Comparison of ENCODE assay signal across 36 cellular contexts in genomic region chr19:17886515-17886914, GRCh38. TPM values are rescaled to one million over a fixed set of nuclear protein-coding genes. Genes with fewer than 3 reads are reported as not detected.
"Had no signal": no experiment of that assay in that cellular context is flagged by ENCODE, and none has a peak within 500 bp of the region (broad histone marks: within the 10 kb centered on the region; RNA-seq: fewer than 3 reads in every experiment).

No MANE protein-coding gene starts in this region.

- H3K4me3 ChIP-seq: colonic mucosa, esophagus muscularis mucosa, heart right ventricle, left lung, prostate gland, right atrium auricular region, smooth muscle cell, testis, tibial artery had no signal

- H3K4me1 Mint-ChIP-seq: endodermal cell, nephron progenitor cell had no signal

- H3K27me3 ChIP-seq: colonic mucosa, right atrium auricular region, testis had no signal

- H3K27ac Mint-ChIP-seq: dendritic cell treated with granulocyte-macrophage colony-stimulating factor and Interleukin-4, amounts not matched to agents 40 ng/mL and 50 ng/mL, for 4 days; endodermal cell; nephron progenitor cell; type B pancreatic cell had no signal

- H3K9me3 ChIP-seq: colonic mucosa, esophagus muscularis mucosa, heart right ventricle, left lung, prostate gland, right atrium auricular region, testis, tibial artery had no signal

- H3K27ac ChIP-seq: colonic mucosa, esophagus muscularis mucosa, heart right ventricle, left lung, prostate gland, right atrium auricular region, testis, tibial artery had no signal

- H3K4me1 ChIP-seq: colonic mucosa, esophagus muscularis mucosa, heart right ventricle, left lung, prostate gland, right atrium auricular region, testis, tibial artery had no signal

- H3K36me3 ChIP-seq: colonic mucosa, esophagus muscularis mucosa, heart right ventricle, left lung, prostate gland, right atrium auricular region, tibial artery had no signal

- H3K36me3 Mint-ChIP-seq: type B pancreatic cell had no signal

- H3K9me3 Mint-ChIP-seq: dendritic cell treated with granulocyte-macrophage colony-stimulating factor and Interleukin-4, amounts not matched to agents 40 ng/mL and 50 ng/mL, for 4 days; endodermal cell; naive thymus-derived CD8-positive, alpha-beta T cell; nephron progenitor cell; type B pancreatic cell had no signal

- FAIRE-seq: islet of Langerhans had no signal

- H3K4me2 ChIP-seq: smooth muscle cell had no signal

- DNase-seq: colonic mucosa; effector CD8-positive, alpha-beta T cell; endodermal cell; foreskin melanocyte; glutamatergic neuron; heart right ventricle; hippocampal formation; left cardiac atrium; left lung; mesendoderm; midbrain; naive thymus-derived CD8-positive, alpha-beta T cell; nephron progenitor cell; nucleus accumbens; stimulated activated CD4-positive, alpha-beta T cell treated with anti-CD3 and anti-CD28 coated beads, Interleukin-12 subunit alpha, Interleukin-12 subunit beta, amount 100 ng/mL, for 4 hours; stimulated activated CD4-positive, alpha-beta T cell treated with anti-CD3 and anti-CD28 coated beads, Interleukin-1b, Interleukin-23, amount 100 ng/mL, for 48 hours; stimulated activated CD4-positive, alpha-beta T cell treated with anti-CD3 and anti-CD28 coated beads, Interleukin-4, amount 100 ng/mL, for 1 hour; stimulated activated CD8-positive, alpha-beta memory T cell treated with anti-CD3 and anti-CD28 coated beads, Interleukin-4, amount 100 ng/mL, for 48 hours; stimulated activated naive CD8-positive, alpha-beta T cell treated with anti-CD3 and anti-CD28 coated beads, Interleukin-15, Interleukin-2, amounts not matched to agents 100 U/mL and 50 U/mL, for 24 hours; substantia nigra; testis; tibial artery had no signal

- H3K27me3 Mint-ChIP-seq: naive thymus-derived CD8-positive, alpha-beta T cell had no signal

- ATAC-seq: heart right ventricle; left cardiac atrium; left lung; naive thymus-derived CD8-positive, alpha-beta T cell; sciatic nerve; stimulated activated naive CD8-positive, alpha-beta T cell treated with anti-CD3 and anti-CD28 coated beads, Interleukin-15, Interleukin-2, amounts not matched to agents 100 U/mL and 50 U/mL, for 24 hours had no signal

- H3K4me3 Mint-ChIP-seq: dendritic cell treated with granulocyte-macrophage colony-stimulating factor and Interleukin-4, amounts not matched to agents 40 ng/mL and 50 ng/mL, for 4 days; endodermal cell; naive thymus-derived CD8-positive, alpha-beta T cell; nephron progenitor cell; type B pancreatic cell had no signal

RNA-seq across cellular contexts. Expression of gene SLC5A5, which starts 14.8 kb away (rescaled TPM):
- total RNA-seq: colonic mucosa, epithelial cell of proximal tubule, left cardiac atrium, lower leg skin, lung microvascular endothelial cell, mucosa of gallbladder, osteocyte, right atrium auricular region, sciatic nerve, smooth muscle cell, urinary bladder had no signal
- polyA plus RNA-seq: heart right ventricle, smooth muscle cell, urinary bladder had no signal
